8 cellular contexts compared by ENCODE assay signal in genomic region chr3:48130321-48130881, GRCh38. TPM values are rescaled to one million over a fixed set of nuclear protein-coding genes. Genes with fewer than 3 reads are reported as not detected.
DNase-seq lines count a peak whose midpoint lies in the region; ATAC-seq, FAIRE-seq and TF ChIP-seq lines count a peak whose summit lies in the region.
"Had no signal": no experiment of that assay in that cellular context is flagged by ENCODE, and none has a peak within 500 bp of the region (broad histone marks: within the 10 kb centered on the region; RNA-seq: fewer than 3 reads in every experiment).

No MANE protein-coding gene starts in this region.

- DNase-seq in SK-MEL-5 (ENCODE audit: low read depth, low spot score) (peak; percentile 32), fibroblast of the conjunctiva (ENCODE audit: low read depth) (peak; percentile 24), urothelium cell line (ENCODE audit: low spot score) (peak; percentile 57)
- no peak for DNase-seq in activated T-helper 2 cell treated with anti-CD3 and anti-CD28 coated beads, Interferon-gamma antibody, Interleukin-2, Interleukin-4, amounts not matched to agents 10 μg/mL and 5 μg/mL and 100 μg/mL, durations not matched to agents 14 hours and 24 hours and 36 hours (ENCODE audit: low spot score)
- DNase-seq: NCI-H2081 had no signal

- ATAC-seq in GM18873 (IDR thresholded peaks at IDR 0.05; ENCODE audit: low FRiP score, unreplicated experiment) (no peak), GM18502 (IDR thresholded peaks at IDR 0.05; ENCODE audit: poor library complexity, unreplicated experiment) (no peak)

- peak overlapping the region; percentile 89 to 97 (median 91) for H3K27ac Mint-ChIP-seq in nephron
- H3K27ac Mint-ChIP-seq in activated T-helper 2 cell treated with anti-CD3 and anti-CD28 coated beads, Interferon-gamma antibody, Interleukin-2, Interleukin-4, amounts not matched to agents 10 μg/mL and 5 μg/mL and 100 μg/mL, durations not matched to agents 14 hours and 24 hours and 36 hours, result no peak overlapping the region

- H3K4me1 Mint-ChIP-seq in nephron, result peaks cover 25% of the 10 kb centered on the region
- no peaks in the 10 kb centered on the region for H3K4me1 Mint-ChIP-seq in activated T-helper 2 cell treated with anti-CD3 and anti-CD28 coated beads, Interferon-gamma antibody, Interleukin-2, Interleukin-4, amounts not matched to agents 10 μg/mL and 5 μg/mL and 100 μg/mL, durations not matched to agents 14 hours and 24 hours and 36 hours (ENCODE audit: low read depth)

- no peaks in the 10 kb centered on the region for H3K9me3 Mint-ChIP-seq in nephron
- no peaks in the 10 kb centered on the region for H3K9me3 Mint-ChIP-seq in activated T-helper 2 cell treated with anti-CD3 and anti-CD28 coated beads, Interferon-gamma antibody, Interleukin-2, Interleukin-4, amounts not matched to agents 10 μg/mL and 5 μg/mL and 100 μg/mL, durations not matched to agents 14 hours and 24 hours and 36 hours

- intact Hi-C loops in activated T-helper 2 cell treated with anti-CD3 and anti-CD28 coated beads, Interferon-gamma antibody, Interleukin-2, Interleukin-4, amounts not matched to agents 10 μg/mL and 5 μg/mL and 100 μg/mL, durations not matched to agents 14 hours and 24 hours and 36 hours (cut with micrococcal nuclease), result no loop called here

- no peak for FAIRE-seq in urothelium cell line (lab: Jason Lieb, UNC)

- TF ChIP-seq CTCF in nephron (IDR thresholded peaks at IDR 0.05; ENCODE audit: unreplicated experiment in 3 of 3), result no peak

- H3K36me3 Mint-ChIP-seq in nephron (ENCODE audit: low read depth), result no peaks in the 10 kb centered on the region
- no peaks in the 10 kb centered on the region for H3K36me3 Mint-ChIP-seq in activated T-helper 2 cell treated with anti-CD3 and anti-CD28 coated beads, Interferon-gamma antibody, Interleukin-2, Interleukin-4, amounts not matched to agents 10 μg/mL and 5 μg/mL and 100 μg/mL, durations not matched to agents 14 hours and 24 hours and 36 hours (ENCODE audit: low read depth)

- peak overlapping the region in 2 of 3 experiments; percentile 2 to 12 for H3K4me3 Mint-ChIP-seq in nephron
- H3K4me3 Mint-ChIP-seq in activated T-helper 2 cell treated with anti-CD3 and anti-CD28 coated beads, Interferon-gamma antibody, Interleukin-2, Interleukin-4, amounts not matched to agents 10 μg/mL and 5 μg/mL and 100 μg/mL, durations not matched to agents 14 hours and 24 hours and 36 hours (ENCODE audit: low read depth), result no peak overlapping the region

- H3K27me3 Mint-ChIP-seq in nephron (ENCODE audit: low read depth), result no peaks in the 10 kb centered on the region
- peaks cover 2% of the 10 kb centered on the region for H3K27me3 Mint-ChIP-seq in activated T-helper 2 cell treated with anti-CD3 and anti-CD28 coated beads, Interferon-gamma antibody, Interleukin-2, Interleukin-4, amounts not matched to agents 10 μg/mL and 5 μg/mL and 100 μg/mL, durations not matched to agents 14 hours and 24 hours and 36 hours (ENCODE audit: low read depth)

- in situ Hi-C loops in SK-MEL-5 (cut with HindIII; ENCODE audit: low pct_unique_long_range_greater_than_20kb, low sequenced_read_pairs), result no loop called here

RNA-seq across cellular contexts. Expression of gene CDC25A, which starts 57.8 kb away (rescaled TPM):
- 14.9 and 16.1 TPM in 2 replicates for total RNA-seq in SK-MEL-5 (2014; rRNA removed; shearing (Covaris generic))
- polyA plus RNA-seq in SK-MEL-5 (2015; cell fraction: cytosol; rRNA removed), result 18.4 and 22.1 TPM in 2 replicates
- 15.7 and 21.0 TPM in 2 replicates for polyA plus RNA-seq in SK-MEL-5 (2015; cell fraction: nucleus; rRNA removed)
- 39.1 and 40.5 TPM in 2 replicates for total RNA-seq in activated T-helper 2 cell treated with anti-CD3 and anti-CD28 coated beads, Interferon-gamma antibody, Interleukin-2, Interleukin-4, amounts not matched to agents 10 μg/mL and 5 μg/mL and 100 μg/mL, durations not matched to agents 14 hours and 24 hours and 36 hours
